In genomic region chr13:23107665-23108064, GRCh38 we compare ENCODE assay signal across 3 cellular contexts.
TF ChIP-seq lines count a peak whose summit lies in the region.

No MANE protein-coding gene starts in this region.

TF ChIP-seq in HepG2, 621 proteins besides CTCF, POLR2A, EP300 and RAD21:
- peak; percentile 32 to 40 for TF ChIP-seq MAFK (conservative IDR thresholded peaks at IDR 0.05 in 1 of 2, IDR thresholded peaks at IDR 0.05 in 1 of 2; ENCODE audit: low read length in 2 of 2)
- TF ChIP-seq CBX2 (IDR thresholded peaks at IDR 0.05; ENCODE audit: low read depth, low read length), result no peak
- TF ChIP-seq CBX2 (CRISPR knock-in tag; IDR thresholded peaks at IDR 0.05; ENCODE audit: low read depth), result no peak
- 0 out of 2 replicates have a peak, but pooled peaks have one; percentile 21 for TF ChIP-seq MAFF (IDR thresholded peaks at IDR 0.05; ENCODE audit: low read depth, low read length)
- no peak for TF ChIP-seq HES4 (CRISPR knock-in tag; IDR thresholded peaks at IDR 0.05; ENCODE audit: borderline replicate concordance)

TF ChIP-seq in GM23338, 12 proteins besides CTCF, POLR2A, EP300 and RAD21 (continues in another document):
- TF ChIP-seq POLR2AphosphoS5 (IDR thresholded peaks at IDR 0.05; ENCODE audit: low read depth) (no peak), ZNF462 (CRISPR knock-in tag; IDR thresholded peaks at IDR 0.05) (no peak), ETS1 (IDR thresholded peaks at IDR 0.05) (no peak), NANOG (IDR thresholded peaks at IDR 0.05; ENCODE audit: borderline replicate concordance) (no peak), EZH2 (IDR thresholded peaks at IDR 0.05; ENCODE audit: low read depth, unreplicated experiment) (no peak), REST (IDR thresholded peaks at IDR 0.05; ENCODE audit: unreplicated experiment) (no peak), JUNB (IDR thresholded peaks at IDR 0.05; ENCODE audit: unreplicated experiment) (no peak), ZNF114 (CRISPR knock-in tag; IDR thresholded peaks at IDR 0.05) (no peak), ZNF331 (CRISPR knock-in tag; IDR thresholded peaks at IDR 0.05; ENCODE audit: low read depth) (no peak), CREB1 (CRISPR knock-in tag; IDR thresholded peaks at IDR 0.05; ENCODE audit: low read depth) (no peak)

TF ChIP-seq in K562, 482 proteins besides CTCF, POLR2A, EP300 and RAD21:
- TF ChIP-seq ZNF316 (IDR thresholded peaks at IDR 0.05) (peak; percentile 49), ARID3B (CRISPR knock-in tag; IDR thresholded peaks at IDR 0.05; ENCODE audit: borderline replicate concordance) (no peak), ID3 (CRISPR knock-in tag; IDR thresholded peaks at IDR 0.05) (no peak), ID3 (tag; IDR thresholded peaks at IDR 0.05) (no peak), NR2C1 (IDR thresholded peaks at IDR 0.05) (no peak), NR2C1 (tag; IDR thresholded peaks at IDR 0.05) (no peak), E2F6 (IDR thresholded peaks at IDR 0.05; ENCODE audit: borderline replicate concordance in 1 of 2, extremely low read depth in 1 of 2, insufficient read depth in 1 of 2, insufficient read length in 1 of 2, low read depth in 1 of 2, low read length in 1 of 2, poor library complexity in 1 of 2, severe bottlenecking in 1 of 2) (no peak), MAFG (tag; conservative IDR thresholded peaks at IDR 0.05) (peak; percentile 58), CREBBP (IDR thresholded peaks at IDR 0.05; ENCODE audit: low read depth, low read length) (no peak), MCM5 (IDR thresholded peaks at IDR 0.05; ENCODE audit: low read depth) (no peak), KLF13 (tag; IDR thresholded peaks at IDR 0.05; ENCODE audit: borderline replicate concordance, low read depth) (no peak), C11orf30 (IDR thresholded peaks at IDR 0.05; ENCODE audit: low read depth) (peak; percentile 51; the same call in 1 of the 2 replicates), SMARCA4 (IDR thresholded peaks at IDR 0.05) (no peak), THRB (CRISPR knock-in tag; conservative IDR thresholded peaks at IDR 0.05) (no peak)
